ENCODE assay signal across 8 cellular contexts in genomic region chr11:64164392-64165312, GRCh38. TPM values are rescaled to one million over a fixed set of nuclear protein-coding genes. Genes with fewer than 3 reads are reported as not detected.
DNase-seq lines count a peak whose midpoint lies in the region; ATAC-seq and TF ChIP-seq lines count a peak whose summit lies in the region.

No MANE protein-coding gene starts in this region.

- H3K4me1 Mint-ChIP-seq in activated naive CD8-positive, alpha-beta T cell (ENCODE audit: low read depth), result peaks cover 9% of the 10 kb centered on the region

- no peaks in the 10 kb centered on the region for H3K27me3 Mint-ChIP-seq in activated naive CD8-positive, alpha-beta T cell

- peak overlapping the region; percentile 89 for H3K4me3 Mint-ChIP-seq in activated naive CD8-positive, alpha-beta T cell

- TF ChIP-seq CTCF in AG04449 (IDR thresholded peaks at IDR 0.05; ENCODE audit: insufficient read depth, low read length, missing control alignments), result no peak
- TF ChIP-seq CTCF in HEK293 (tag by site-specific recombination; IDR thresholded peaks at IDR 0.05), result no peak
- TF ChIP-seq CTCF in tibial nerve (IDR thresholded peaks at IDR 0.05), result no peak

- TF ChIP-seq EP300 in tibial nerve (IDR thresholded peaks at IDR 0.05), result peak in 1 of 2 donors; percentile 6

- no peaks in the 10 kb centered on the region for H3K27me3 ChIP-seq in layer of hippocampus (ENCODE audit: control insufficient read depth, insufficient read depth, low read length)
- H3K27me3 ChIP-seq in tibial nerve, result no peaks in the 10 kb centered on the region

- ATAC-seq in HG03097 (IDR thresholded peaks at IDR 0.05; ENCODE audit: low FRiP score, unreplicated experiment) (no peak), HG03460 (IDR thresholded peaks at IDR 0.05; ENCODE audit: unreplicated experiment) (no peak)

- CTCF ChIA-PET in AG04449 (lab: Yijun Ruan, JAX), result interaction anchor here (0.9 to 9.3 kb wide), 9 partner anchors 13 to 330 kb away, joined by 3 to 96 read pairs (median 3); no protein-coding TSS in a partner anchor
- CTCF ChIA-PET in HEK293 (lab: Yijun Ruan, JAX), result interaction anchor here (0.5 to 0.9 kb wide), 5 partner anchors 14 to 1705 kb away, joined by 3 to 5 read pairs (median 4); no protein-coding TSS in a partner anchor

- H3K4me3 ChIP-seq in AG04449 (ENCODE audit: low read depth, low read length) (peak overlapping the region; percentile 67), HEK293 (ENCODE audit: low read depth, low read length) (peak overlapping the region; percentile 59; the same call in 1 of the 2 replicates), tibial nerve (peak overlapping the region; percentile 80 to 89 (median 80))

- no peaks in the 10 kb centered on the region for H3K9me3 ChIP-seq in HEK293 (ENCODE audit: control insufficient read depth, insufficient read depth, low read depth, low read length)
- H3K9me3 ChIP-seq in tibial nerve, result no peaks in the 10 kb centered on the region

- DNase-seq in AG04449 (ENCODE audit: low read depth, low spot score) (no peak), tibial nerve (ENCODE audit: low spot score in 2 of 2) (no peak), DMS114 treated with DMSO at 0.1 percent for 48 hours (lab: John Stamatoyannopoulos, UW; ENCODE audit: unreplicated experiment) (no peak)

- no peak overlapping the region for H3K27ac ChIP-seq in HEK293 (ENCODE audit: extremely low read depth, low read depth, low read length)
- H3K27ac ChIP-seq in layer of hippocampus (ENCODE audit: low read depth, low read length), result peak overlapping the region; percentile 71
- peak overlapping the region in 3 of 4 donors; percentile 47 to 86 (median 80) for H3K27ac ChIP-seq in tibial nerve

- TF ChIP-seq POLR2A in tibial nerve (IDR thresholded peaks at IDR 0.05), result no peak

- POLR2A ChIA-PET in AG04449 (lab: Yijun Ruan, JAX), result no interaction called here
- POLR2A ChIA-PET in HEK293 (lab: Yijun Ruan, JAX), result interaction anchor here (0.6 to 2.9 kb wide), 7 partner anchors 17 to 226 kb away, joined by 3 to 20 read pairs (median 4); partner anchors contain the start of genes COX8A, NAA40 and STIP1

- peak overlapping the region; percentile 79 for H3K27ac Mint-ChIP-seq in activated naive CD8-positive, alpha-beta T cell

- 0 out of 2 replicates have a peak, but pooled peaks cover 2% of the 10 kb centered on the region for H3K4me1 ChIP-seq in HEK293 (ENCODE audit: control insufficient read depth, insufficient read depth, low read length)
- H3K4me1 ChIP-seq in tibial nerve, result peaks cover 0 to 21% (median 10%) of the 10 kb centered on the region in 4 donors

- H3K36me3 ChIP-seq in HEK293 (ENCODE audit: control insufficient read depth in 2 of 2, insufficient read depth in 1 of 2, low read length in 2 of 2) (peaks cover 0 to 2% of the 10 kb centered on the region in 2 experiments; a peak in 1 of 3 replicates), tibial nerve (no peaks in the 10 kb centered on the region)

- peaks cover 6% of the 10 kb centered on the region for H3K36me3 Mint-ChIP-seq in activated naive CD8-positive, alpha-beta T cell

- H3K9me3 Mint-ChIP-seq in activated naive CD8-positive, alpha-beta T cell (ENCODE audit: low read depth), result no peaks in the 10 kb centered on the region

- WGBS in tibial nerve, 2 donors, result 55 to 68% methylated on average over 11 to 17 of the region's 20 CpGs

TF ChIP-seq in HEK293, 187 proteins besides CTCF, POLR2A, EP300 and RAD21:
- TF ChIP-seq ZNF416 (tag by site-specific recombination; IDR thresholded peaks at IDR 0.05), result no peak
- TF ChIP-seq ZIC2 (tag by site-specific recombination; IDR thresholded peaks at IDR 0.05), result peak; percentile 46; the same call in 1 of the 2 replicates
- TF ChIP-seq ZNF514 (tag by site-specific recombination; IDR thresholded peaks at IDR 0.05), result no peak
- TF ChIP-seq, protein P1, sequence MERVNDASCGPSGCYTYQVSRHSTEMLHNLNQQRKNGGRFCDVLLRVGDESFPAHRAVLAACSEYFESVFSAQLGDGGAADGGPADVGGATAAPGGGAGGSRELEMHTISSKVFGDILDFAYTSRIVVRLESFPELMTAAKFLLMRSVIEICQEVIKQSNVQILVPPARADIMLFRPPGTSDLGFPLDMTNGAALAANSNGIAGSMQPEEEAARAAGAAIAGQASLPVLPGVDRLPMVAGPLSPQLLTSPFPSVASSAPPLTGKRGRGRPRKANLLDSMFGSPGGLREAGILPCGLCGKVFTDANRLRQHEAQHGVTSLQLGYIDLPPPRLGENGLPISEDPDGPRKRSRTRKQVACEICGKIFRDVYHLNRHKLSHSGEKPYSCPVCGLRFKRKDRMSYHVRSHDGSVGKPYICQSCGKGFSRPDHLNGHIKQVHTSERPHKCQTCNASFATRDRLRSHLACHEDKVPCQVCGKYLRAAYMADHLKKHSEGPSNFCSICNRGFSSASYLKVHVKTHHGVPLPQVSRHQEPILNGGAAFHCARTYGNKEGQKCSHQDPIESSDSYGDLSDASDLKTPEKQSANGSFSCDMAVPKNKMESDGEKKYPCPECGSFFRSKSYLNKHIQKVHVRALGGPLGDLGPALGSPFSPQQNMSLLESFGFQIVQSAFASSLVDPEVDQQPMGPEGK (tag by site-specific recombination; IDR thresholded peaks at IDR 0.05), result 0 out of 2 replicates have a peak, but pooled peaks have one; percentile 44
- TF ChIP-seq HIC1 (tag by site-specific recombination; IDR thresholded peaks at IDR 0.05), result peak; percentile 39; the same call in 1 of the 2 replicates
- no peak for TF ChIP-seq ZNF548 (tag by site-specific recombination; IDR thresholded peaks at IDR 0.05)
- TF ChIP-seq KLF10 (tag by site-specific recombination; IDR thresholded peaks at IDR 0.05), result no peak
- peak; percentile 72 for TF ChIP-seq ZBTB8A (tag by site-specific recombination; IDR thresholded peaks at IDR 0.05)
- TF ChIP-seq ZNF600 (tag by site-specific recombination; IDR thresholded peaks at IDR 0.05), result peak; percentile 61; the same call in 1 of the 2 replicates
- 0 out of 2 replicates have a peak, but pooled peaks have one; percentile 33 for TF ChIP-seq ZNF621 (tag by site-specific recombination; IDR thresholded peaks at IDR 0.05)
- no peak for TF ChIP-seq ZNF629 (tag by site-specific recombination; IDR thresholded peaks at IDR 0.05)
- 0 out of 2 replicates have a peak, but pooled peaks have one; percentile 13 for TF ChIP-seq SP2 (tag by site-specific recombination; IDR thresholded peaks at IDR 0.05)
- TF ChIP-seq ZNF221 (tag by site-specific recombination; IDR thresholded peaks at IDR 0.05; ENCODE audit: borderline replicate concordance), result no peak
- TF ChIP-seq IKZF3 (tag by site-specific recombination; IDR thresholded peaks at IDR 0.05), result 0 out of 2 replicates have a peak, but pooled peaks have one; percentile 34
- TF ChIP-seq ZXDB (tag by site-specific recombination; IDR thresholded peaks at IDR 0.05), result 0 out of 2 replicates have a peak, but pooled peaks have one; percentile 32
- TF ChIP-seq ZNF624 (tag by site-specific recombination; IDR thresholded peaks at IDR 0.05), result no peak
- no peak for TF ChIP-seq RBAK (tag by site-specific recombination; IDR thresholded peaks at IDR 0.05)
- peak; percentile 47 for TF ChIP-seq ZBTB20 (tag by site-specific recombination; IDR thresholded peaks at IDR 0.05)
- 0 out of 2 replicates have a peak, but pooled peaks have one; percentile 11 for TF ChIP-seq SP3 (tag by site-specific recombination; IDR thresholded peaks at IDR 0.05)
TF ChIP-seq in HEK293: peak in this region for 11.

RNA-seq across cellular contexts. Expression of gene MACROD1, which starts 1.3 kb away (rescaled TPM):
- 10 to 100 TPM; 30.6 to 45.0 (median 35.0) TPM for total RNA-seq in tibial nerve

RNA-seq across cellular contexts. Expression of gene STIP1, which starts 21.3 kb away (rescaled TPM):
- 100 to 1,000 TPM in 1 of 4 donors, 10 to 100 TPM in 3; 53.3 to 109 (median 79.8) TPM for total RNA-seq in tibial nerve

RNA-seq across cellular contexts. Expression of gene FERMT3, which starts 41.9 kb away (rescaled TPM):
- total RNA-seq in tibial nerve, result 10 to 100 TPM; 17.2 to 83.1 (median 29.6) TPM
